In genomic region chr3:148006508-148006907, GRCh38 we compare ENCODE assay signal across 17 cellular contexts.
DNase-seq lines count a peak whose midpoint lies in the region; ATAC-seq and TF ChIP-seq lines count a peak whose summit lies in the region.
"Had no signal": no experiment of that assay in that cellular context is flagged by ENCODE, and none has a peak within 500 bp of the region (broad histone marks: within the 10 kb centered on the region; RNA-seq: fewer than 3 reads in every experiment).

No MANE protein-coding gene starts in this region.

- no peak overlapping the region for H3K14ac ChIP-seq in mesenchymal stem cell (ENCODE audit: low read length in 2 of 2)

- no peaks in the 10 kb centered on the region for H3K27me3 ChIP-seq in DND-41 (ENCODE audit: insufficient read depth, low read length, poor library complexity)
- no peaks in the 10 kb centered on the region for H3K27me3 ChIP-seq in mesenchymal stem cell (ENCODE audit: control insufficient read depth in 1 of 2, insufficient read depth in 1 of 2, low read length in 2 of 2)
- H3K27me3 ChIP-seq in Karpas-422 (ENCODE audit: low read length): no peaks in the 10 kb centered on the region
- H3K27me3 ChIP-seq: SJSA1 had no signal

- H2BK5ac ChIP-seq in mesenchymal stem cell (ENCODE audit: low read depth, low read length, poor library complexity, severe bottlenecking): no peak overlapping the region

- no peak overlapping the region for H2AK5ac ChIP-seq in mesenchymal stem cell (ENCODE audit: low read length, severe bottlenecking)

- H3K4me2 ChIP-seq in DND-41 (ENCODE audit: insufficient read depth, low read length) (no peak overlapping the region), mesenchymal stem cell (ENCODE audit: low read length, poor library complexity, severe bottlenecking) (no peak overlapping the region), Karpas-422 (ENCODE audit: low read depth, low read length, poor library complexity, severe bottlenecking) (no peak overlapping the region)

- H4K8ac ChIP-seq in mesenchymal stem cell (ENCODE audit: low read length): no peak overlapping the region

- H3K9me3 ChIP-seq in DND-41 (ENCODE audit: insufficient read depth, low read length, severe bottlenecking): no peaks in the 10 kb centered on the region
- no peaks in the 10 kb centered on the region for H3K9me3 ChIP-seq in mesenchymal stem cell (ENCODE audit: control insufficient read depth, low read length)
- no peaks in the 10 kb centered on the region; the same call in 1 of the 2 replicates for H3K9me3 ChIP-seq in Karpas-422 (ENCODE audit: low read length)
- H3K9me3 ChIP-seq: Caco-2, SJSA1 had no signal

- H3K23ac ChIP-seq in mesenchymal stem cell (ENCODE audit: low read length in 2 of 2): no peak overlapping the region

- H2AFZ ChIP-seq in DND-41 (ENCODE audit: low read depth, low read length) (peak overlapping the region; percentile 10; the same call in 1 of the 2 replicates), mesenchymal stem cell (ENCODE audit: low read depth, low read length) (no peak overlapping the region), Karpas-422 (ENCODE audit: low read length) (no peak overlapping the region)

- H3K27ac ChIP-seq in DND-41 (ENCODE audit: low read length): no peak overlapping the region
- H3K27ac ChIP-seq in mesenchymal stem cell (ENCODE audit: low read length, poor library complexity, severe bottlenecking): no peak overlapping the region
- no peak overlapping the region for H3K27ac ChIP-seq in Karpas-422 (ENCODE audit: low read length)
- H3K27ac ChIP-seq: SJSA1 had no signal

- no peaks in the 10 kb centered on the region for H3K4me1 ChIP-seq in DND-41 (ENCODE audit: insufficient read depth, low read length)
- no peaks in the 10 kb centered on the region for H3K4me1 ChIP-seq in mesenchymal stem cell (ENCODE audit: control insufficient read depth, insufficient read depth, low read depth, low read length)
- no peaks in the 10 kb centered on the region for H3K4me1 ChIP-seq in Karpas-422 (ENCODE audit: low read length)
- H3K4me1 ChIP-seq: Caco-2, SJSA1 had no signal

- H3K79me2 ChIP-seq in DND-41 (ENCODE audit: insufficient read depth, low read length) (no peaks in the 10 kb centered on the region), Karpas-422 (ENCODE audit: low read length) (no peaks in the 10 kb centered on the region)

- H3K9ac ChIP-seq in DND-41 (ENCODE audit: low read depth, low read length) (no peak overlapping the region), mesenchymal stem cell (ENCODE audit: low read length) (no peak overlapping the region), Karpas-422 (ENCODE audit: low read length) (no peak overlapping the region)

- no peaks in the 10 kb centered on the region for H3K79me1 ChIP-seq in mesenchymal stem cell (replicated peaks; ENCODE audit: low read length, poor library complexity, severe bottlenecking)

- H3K18ac ChIP-seq in mesenchymal stem cell (ENCODE audit: low read depth in 1 of 2, low read length in 2 of 2): no peak overlapping the region

- H2BK120ac ChIP-seq in mesenchymal stem cell (ENCODE audit: low read depth, low read length): no peak overlapping the region

- H3K36me3 ChIP-seq in DND-41 (ENCODE audit: insufficient read depth, low read length): no peaks in the 10 kb centered on the region
- no peaks in the 10 kb centered on the region for H3K36me3 ChIP-seq in mesenchymal stem cell (ENCODE audit: control insufficient read depth in 1 of 2, insufficient read depth in 2 of 2, low read depth in 1 of 2, low read length in 2 of 2)
- H3K36me3 ChIP-seq in Karpas-422 (ENCODE audit: insufficient read depth, low read length): no peaks in the 10 kb centered on the region
- H3K36me3 ChIP-seq: SJSA1 had no signal

- H2BK12ac ChIP-seq in mesenchymal stem cell (ENCODE audit: low read length in 2 of 2): peak overlapping the region in 1 of 2 experiments; percentile 57

- no peak overlapping the region for H4K91ac ChIP-seq in mesenchymal stem cell (ENCODE audit: low read length)

- no peak for DNase-seq in DND-41
- peak; percentile 92 for DNase-seq in HT1080 (ENCODE audit: low read depth)
- DNase-seq in astrocyte of the cerebellum (ENCODE audit: low read depth): peak; percentile 95
- DNase-seq in mesenchymal stem cell: peak; percentile 35
- no peak for DNase-seq in hypothalamus (lab: John Stamatoyannopoulos, UW)
- DNase-seq in activated CD4-positive, CD25-positive, alpha-beta regulatory T cell (lab: John Stamatoyannopoulos, UW): no peak
- no peak for DNase-seq in COR-L47 (lab: John Stamatoyannopoulos, UW)
- DNase-seq in Karpas-422: no peak
- DNase-seq: activated CD4-positive, alpha-beta T cell treated with anti-CD3 and anti-CD28 coated beads for 36 hours; Caco-2; cerebellar nuclear complex; foreskin melanocyte; left colon; NCI-H345; stimulated activated CD4-positive, alpha-beta T cell treated with anti-CD3 and anti-CD28 coated beads, Interleukin-1b, Interleukin-23, amount 100 ng/mL, for 48 hours; stimulated activated naive CD4-positive, alpha-beta T cell treated with Interleukin-2 at 50 U/mL for 16 hours had no signal

- no peak overlapping the region for H3K4ac ChIP-seq in mesenchymal stem cell (ENCODE audit: low read depth in 1 of 2, low read length in 2 of 2)

- in situ Hi-C loops in astrocyte of the cerebellum (cut with HindIII; ENCODE audit: low sequenced_read_pairs): no loop called here

- H2BK15ac ChIP-seq in mesenchymal stem cell (ENCODE audit: low read depth, poor library complexity, severe bottlenecking): no peak overlapping the region

- H3K4me3 ChIP-seq in DND-41 (ENCODE audit: low read depth in 1 of 2, low read length in 2 of 2) (no peak overlapping the region), astrocyte of the cerebellum (ENCODE audit: low read depth, low read length) (no peak overlapping the region), mesenchymal stem cell (ENCODE audit: insufficient read depth in 1 of 2, low read depth in 1 of 2, low read length in 2 of 2) (no peak overlapping the region), Karpas-422 (ENCODE audit: low read length) (no peak overlapping the region)
- H3K4me3 ChIP-seq: SJSA1 had no signal

- no peaks in the 10 kb centered on the region for H4K20me1 ChIP-seq in DND-41 (ENCODE audit: insufficient read depth, low read length)
- H4K20me1 ChIP-seq in Karpas-422 (ENCODE audit: insufficient read depth, low read depth, low read length): no peaks in the 10 kb centered on the region

- TF ChIP-seq CTCF in DND-41 (IDR thresholded peaks at IDR 0.05; ENCODE audit: borderline replicate concordance, extremely low read depth, low read length, poor library complexity, severe bottlenecking) (no peak), astrocyte of the cerebellum (IDR thresholded peaks at IDR 0.05; ENCODE audit: low read depth, low read length, missing control alignments) (no peak)

- ATAC-seq in DND-41 (ENCODE audit: insufficient read depth, low read depth): no peak
- ATAC-seq: activated CD4-positive, alpha-beta T cell treated with anti-CD3 and anti-CD28 coated beads for 36 hours; left colon had no signal

- no peaks in the 10 kb centered on the region for H3K9me2 ChIP-seq in Karpas-422 (replicated peaks; ENCODE audit: insufficient read depth, low read length)

Comparison
In these comparisons a context has a peak if more than half of its experiments do, and no peak if none do; other contexts are left out.
1. DNase-seq: peak in HT1080 (single experiment), astrocyte of the cerebellum (single experiment) and mesenchymal stem cell (single experiment); none in DND-41 (single experiment), hypothalamus (0 of 51), activated CD4-positive, CD25-positive, alpha-beta regulatory T cell (0 of 4), COR-L47 (single experiment) and Karpas-422 (single experiment).